8 cellular contexts compared by ENCODE assay signal in genomic region chr3:50319872-50320625, GRCh38. TPM values are rescaled to one million over a fixed set of nuclear protein-coding genes. Genes with fewer than 3 reads are reported as not detected.
DNase-seq lines count a peak whose midpoint lies in the region; ATAC-seq and TF ChIP-seq lines count a peak whose summit lies in the region.

No MANE protein-coding gene starts in this region.

- H3K9ac ChIP-seq in SK-N-MC (ENCODE audit: insufficient read length) (peak overlapping the region; percentile 97), fibroblast of lung (ENCODE audit: insufficient read depth, low read length) (no peak overlapping the region)

- H4K20me1 ChIP-seq in DOHH2 (ENCODE audit: control insufficient read depth, insufficient read depth, low read depth, low read length): no peaks in the 10 kb centered on the region
- H4K20me1 ChIP-seq in fibroblast of lung (ENCODE audit: control insufficient read depth, extremely low read depth, insufficient read depth, low read length): no peaks in the 10 kb centered on the region

- H3K27ac ChIP-seq in DOHH2 (ENCODE audit: low read depth, low read length) (no peak overlapping the region), SK-N-MC (peak overlapping the region; percentile 31; the same call in 1 of the 2 replicates), fibroblast of lung (ENCODE audit: insufficient read depth, low read length) (no peak overlapping the region), prostate gland (peak overlapping the region; percentile 88 to 95)

- H3K4me2 ChIP-seq in DOHH2 (ENCODE audit: low read length) (peak overlapping the region; percentile 56), fibroblast of lung (ENCODE audit: extremely low read depth, insufficient read depth, low read length) (peak overlapping the region; percentile 87)

- H3K9me3 ChIP-seq in DOHH2 (ENCODE audit: control insufficient read depth, insufficient read depth, low read length): no peaks in the 10 kb centered on the region
- no peaks in the 10 kb centered on the region for H3K9me3 ChIP-seq in SK-N-MC (ENCODE audit: low read depth, low read length)
- H3K9me3 ChIP-seq in fibroblast of lung (ENCODE audit: control insufficient read depth, insufficient read depth, low read depth, low read length): no peaks in the 10 kb centered on the region
- H3K9me3 ChIP-seq in prostate gland: no peaks in the 10 kb centered on the region

- H3K4me3 ChIP-seq in DOHH2 (ENCODE audit: low read length) (peak overlapping the region; percentile 97), SK-N-MC (peak overlapping the region; percentile 83), fibroblast of lung (replicated peaks in 1 of 4; ENCODE audit: control extremely low read depth in 1 of 4, insufficient read depth in 1 of 4, low read depth in 3 of 4, low read length in 4 of 4) (peak overlapping the region; percentile 64 to 84 (median 68)), prostate gland (peak overlapping the region; percentile 48 to 68)

- no peaks in the 10 kb centered on the region for H3K27me3 ChIP-seq in DOHH2 (ENCODE audit: control insufficient read depth, low read length)
- no peaks in the 10 kb centered on the region for H3K27me3 ChIP-seq in fibroblast of lung (ENCODE audit: control insufficient read depth, insufficient read depth, low read length)
- H3K27me3 ChIP-seq in prostate gland (replicated peaks; ENCODE audit: insufficient read depth): no peaks in the 10 kb centered on the region

- intact Hi-C loops in prostate gland (cut with DNase I): loop anchor here (5.0 kb wide), 1 partner anchor 83 kb away; the partner anchor contains the start of gene GNAI2

- no peaks in the 10 kb centered on the region for H3K9me2 ChIP-seq in DOHH2 (replicated peaks; ENCODE audit: control insufficient read depth, low read length)

- DNase-seq in SK-N-MC (ENCODE audit: low read depth, low spot score) (no peak), fibroblast of lung (ENCODE audit: low read depth in 2 of 2) (no peak), prostate gland (ENCODE audit: low spot score) (no peak), NCI-H2196 (lab: John Stamatoyannopoulos, UW; ENCODE audit: unreplicated experiment) (no peak), MV-4-11 (lab: John Stamatoyannopoulos, UW) (no peak), mesenteric fat pad (ENCODE audit: low spot score) (no peak)

- peaks cover 3% of the 10 kb centered on the region; the same call in 1 of the 2 replicates for H3K79me2 ChIP-seq in DOHH2 (ENCODE audit: control insufficient read depth, low read length)
- H3K79me2 ChIP-seq in fibroblast of lung (ENCODE audit: control insufficient read depth, insufficient read depth, low read length): peaks cover 23% of the 10 kb centered on the region

- H2AFZ ChIP-seq in fibroblast of lung (ENCODE audit: low read length): no peak overlapping the region

- TF ChIP-seq CTCF in DOHH2 (IDR thresholded peaks at IDR 0.05; ENCODE audit: low read depth, low read length, poor library complexity, severe bottlenecking) (no peak), fibroblast of lung (conservative IDR thresholded peaks at IDR 0.05 in 1 of 2, IDR thresholded peaks at IDR 0.05 in 1 of 2; ENCODE audit: low read depth in 1 of 2, low read length in 2 of 2) (no peak), prostate gland (IDR thresholded peaks at IDR 0.05) (no peak)

- H3K36me3 ChIP-seq in DOHH2 (ENCODE audit: control insufficient read depth, low read length): peaks cover 19% of the 10 kb centered on the region
- H3K36me3 ChIP-seq in SK-N-MC (ENCODE audit: insufficient read depth, low read length): peaks cover 15% of the 10 kb centered on the region; the same call in 1 of the 2 replicates
- H3K36me3 ChIP-seq in fibroblast of lung (ENCODE audit: control insufficient read depth, insufficient read depth, low read length): peaks cover 18% of the 10 kb centered on the region
- H3K36me3 ChIP-seq in prostate gland: no peaks in the 10 kb centered on the region

- no peaks in the 10 kb centered on the region; the same call in 1 of the 2 replicates for H3F3A ChIP-seq in DOHH2 (ENCODE audit: control insufficient read depth, insufficient read depth)

- ATAC-seq in GM21529 (IDR thresholded peaks at IDR 0.05; ENCODE audit: unreplicated experiment): no peak

- 69% methylated on average over 30 of the region's 30 CpGs for WGBS in prostate gland

- H3K4me1 ChIP-seq in DOHH2 (ENCODE audit: control insufficient read depth, low read length) (peaks cover 24% of the 10 kb centered on the region), fibroblast of lung (ENCODE audit: control insufficient read depth, extremely low read depth, insufficient read depth, low read length) (peaks cover 7% of the 10 kb centered on the region), prostate gland (replicated peaks) (peaks cover 27% of the 10 kb centered on the region)

- TF ChIP-seq POLR2A in prostate gland (IDR thresholded peaks at IDR 0.05): no peak

RNA-seq across cellular contexts. Expression of gene HYAL2, which starts 2.5 kb away (rescaled TPM):
- total RNA-seq in fibroblast of lung (50.6 and 52.5 TPM in 2 replicates), prostate gland (100 to 1,000 TPM in 1 of 2 donors, 10 to 100 TPM in 1; 76.1 to 131 TPM), mesenteric fat pad (118 TPM)
- 35.1 and 36.9 TPM in 2 replicates for polyA plus RNA-seq in fibroblast of lung
- 35.5 and 41.7 TPM in 2 replicates for polyA plus RNA-seq in fibroblast of lung (2012)
- 54.9 and 85.6 TPM in 2 replicates for polyA minus RNA-seq in fibroblast of lung (ENCODE audit: low replicate concordance)

RNA-seq across cellular contexts. Expression of gene TUSC2, which starts 8.0 kb away (rescaled TPM):
- total RNA-seq in fibroblast of lung (13.4 and 14.6 TPM in 2 replicates), prostate gland (100 to 1,000 TPM in 1 of 2 donors, 10 to 100 TPM in 1; 31.9 to 121 TPM), mesenteric fat pad (27.4 TPM)
- 15.3 and 19.2 TPM in 2 replicates for polyA plus RNA-seq in fibroblast of lung
- 19.5 and 28.3 TPM in 2 replicates for polyA plus RNA-seq in fibroblast of lung (2012)
- 25.1 and 39.5 TPM in 2 replicates for polyA minus RNA-seq in fibroblast of lung (ENCODE audit: low replicate concordance)

RNA-seq across cellular contexts. Expression of gene HYAL1, which starts 16.7 kb away (rescaled TPM):
- total RNA-seq in fibroblast of lung (1.3 and 1.8 TPM in 2 replicates), prostate gland (1 to 10 TPM; 2.0 TPM), mesenteric fat pad (11.2 TPM)
- 1.8 and 2.5 TPM in 2 replicates for polyA plus RNA-seq in fibroblast of lung
- polyA plus RNA-seq in fibroblast of lung (2012): 2.5 and 2.6 TPM in 2 replicates
- 7.5 and 8.9 TPM in 2 replicates for polyA minus RNA-seq in fibroblast of lung (ENCODE audit: low replicate concordance)

RNA-seq across cellular contexts. Expression of gene RASSF1, which starts 20.6 kb away (rescaled TPM):
- total RNA-seq in fibroblast of lung (24.1 and 32.4 TPM in 2 replicates), prostate gland (10 to 100 TPM; 23.8 to 36.6 TPM), mesenteric fat pad (45.3 TPM)
- polyA plus RNA-seq in fibroblast of lung: 33.3 and 41.7 TPM in 2 replicates
- polyA plus RNA-seq in fibroblast of lung (2012): 32.1 and 35.0 TPM in 2 replicates
- polyA minus RNA-seq in fibroblast of lung (ENCODE audit: low replicate concordance): 16.7 and 25.5 TPM in 2 replicates

RNA-seq across cellular contexts. Expression of gene HYAL3, which starts 20.8 kb away (rescaled TPM):
- total RNA-seq in fibroblast of lung (5.6 and 7.4 TPM in 2 replicates), prostate gland (10 to 100 TPM in 1 of 2 donors, 1 to 10 TPM in 1; 4.1 to 10.7 TPM), mesenteric fat pad (1.4 TPM)
- polyA plus RNA-seq in fibroblast of lung: 3.0 and 3.2 TPM in 2 replicates
- polyA plus RNA-seq in fibroblast of lung (2012): 4.2 TPM in 2 replicates
- 4.3 and 5.3 TPM in 2 replicates for polyA minus RNA-seq in fibroblast of lung (ENCODE audit: low replicate concordance)

Comparison
In these comparisons a context has a peak if more than half of its experiments do, and no peak if none do; other contexts are left out.
1. H3K27ac ChIP-seq: peak in SK-N-MC (single experiment) and prostate gland (2 of 2); none in DOHH2 (single experiment) and fibroblast of lung (single experiment).
2. Peak in every context shown above with its lines, with median percentiles within 50 percentile points of each other: H3K4me3 ChIP-seq.